8 cellular contexts compared by ENCODE assay signal in the genomic region with DNA sequence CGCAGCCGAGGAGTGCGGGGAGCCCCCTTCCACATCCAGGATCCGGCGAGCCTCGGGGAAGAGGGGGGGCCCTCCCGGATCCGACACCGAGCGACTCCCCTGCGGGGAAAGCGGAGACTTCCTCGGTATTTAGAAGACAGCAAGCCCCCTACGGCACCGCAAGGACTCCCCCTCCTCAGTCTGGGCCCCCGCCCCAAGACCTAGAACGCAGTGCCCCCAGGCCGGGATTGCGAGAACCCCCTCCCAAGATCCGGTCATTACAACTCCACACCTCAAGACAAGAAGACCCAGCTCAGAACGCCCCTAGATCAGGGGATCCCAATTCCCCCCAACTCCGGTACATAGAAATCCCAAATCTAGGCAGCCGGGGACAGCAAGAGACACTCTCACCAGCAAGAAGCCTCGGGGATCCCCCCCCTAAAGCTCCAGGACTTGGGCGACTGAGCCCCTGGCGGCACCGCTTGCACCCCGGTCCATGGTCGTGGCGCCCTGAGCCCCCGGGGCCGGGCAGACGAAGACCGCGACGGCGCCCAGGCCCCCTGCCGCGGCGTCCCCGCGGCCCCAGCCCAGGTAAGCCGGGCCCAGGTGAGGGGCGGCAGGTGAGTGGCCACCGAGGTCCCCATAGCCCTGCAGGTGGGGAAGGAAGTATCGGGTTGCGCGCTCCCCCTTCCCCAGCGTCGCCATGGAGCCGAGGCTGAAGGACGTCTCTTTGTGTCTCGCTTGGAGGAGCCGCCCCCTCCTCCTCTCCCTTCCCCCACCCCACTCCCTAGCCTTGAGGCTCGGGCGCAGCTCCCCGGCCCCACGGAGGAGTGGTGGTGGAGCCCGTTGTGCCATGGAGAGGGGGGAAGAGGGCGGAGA. TPM values are rescaled to one million over a fixed set of nuclear protein-coding genes. Genes with fewer than 3 reads are reported as not detected.
A peak's percentile ranks its signal among the peaks of the same experiment; 100 is the strongest.
DNase-seq lines count a peak whose midpoint lies in the region; ATAC-seq and TF ChIP-seq lines count a peak whose summit lies in the region.

No MANE protein-coding gene starts in this region.

- H3K4me1 Mint-ChIP-seq in WTC11, result peaks cover 54% of the 10 kb centered on the region

- H3K9me3 Mint-ChIP-seq in WTC11, result no peaks in the 10 kb centered on the region

- H3K27ac Mint-ChIP-seq in WTC11, result peak overlapping the region; percentile 82

- peak; percentile 62 for DNase-seq in DMS153 (lab: John Stamatoyannopoulos, UW)
- peak; percentile 85 for DNase-seq in WTC11 (ENCODE audit: low spot score)
- DNase-seq in fibroblast of pulmonary artery (ENCODE audit: low read depth), result no peak
- DNase-seq in SIG-M5 treated with dmso at 0.1 percent for 504 hours (lab: John Stamatoyannopoulos, UW; ENCODE audit: unreplicated experiment), result no peak
- DNase-seq in effector CD4-positive, alpha-beta T cell, result no peak

- H3K36me3 Mint-ChIP-seq in WTC11, result peaks cover 20% of the 10 kb centered on the region

- peak overlapping the region; percentile 88 for H3K4me3 Mint-ChIP-seq in WTC11

- H3K27ac ChIP-seq in HUES6 (ENCODE audit: low read depth, low read length) (peak overlapping the region; percentile 75), rectal smooth muscle tissue (ENCODE audit: low read depth, low read length) (no peak overlapping the region)

- H3K4me1 ChIP-seq in HUES6 (ENCODE audit: control insufficient read depth, insufficient read depth, low read length) (peaks cover 23% of the 10 kb centered on the region), rectal smooth muscle tissue (ENCODE audit: control insufficient read depth, insufficient read depth, low read length) (no peaks in the 10 kb centered on the region)

- H3K27me3 Mint-ChIP-seq in WTC11 (ENCODE audit: low read depth), result no peaks in the 10 kb centered on the region

- H3K36me3 ChIP-seq in HUES6 (ENCODE audit: control insufficient read depth, insufficient read depth, low read length), result peaks cover 5% of the 10 kb centered on the region; the same call in 1 of the 2 replicates
- H3K36me3 ChIP-seq in rectal smooth muscle tissue (ENCODE audit: control insufficient read depth, insufficient read depth, low read length), result no peaks in the 10 kb centered on the region

- CTCF ChIA-PET in WTC11 (lab: Charles Lee), result interaction anchor here (1.0 to 3.4 kb wide), 5 partner anchors 11 to 202 kb away, joined by 3 to 14 read pairs (median 10); no protein-coding TSS in a partner anchor

- H3K9ac ChIP-seq in HUES6 (ENCODE audit: low read length), result peak overlapping the region; percentile 77
- no peak overlapping the region for H3K9ac ChIP-seq in rectal smooth muscle tissue (ENCODE audit: low read length)

- ATAC-seq in WTC11 (peak; percentile 81), GM21786 (IDR thresholded peaks at IDR 0.05; ENCODE audit: unreplicated experiment) (no peak)

- POLR2A ChIA-PET in WTC11 (lab: Charles Lee), result interaction anchor here (0.7 to 1.2 kb wide), 2 partner anchors 10 to 23 kb away, joined by 3 to 6 read pairs; no protein-coding TSS in a partner anchor

- H3K4me3 ChIP-seq in HUES6 (ENCODE audit: low read depth, low read length), result peak overlapping the region; percentile 93
- peak overlapping the region; percentile 40 for H3K4me3 ChIP-seq in fibroblast of pulmonary artery (replicated peaks; ENCODE audit: low read depth, low read length)
- peak overlapping the region; percentile 54 for H3K4me3 ChIP-seq in rectal smooth muscle tissue (ENCODE audit: low read length)

- no peak for TF ChIP-seq CTCF in WTC11 (IDR thresholded peaks at IDR 0.05)
- TF ChIP-seq CTCF in fibroblast of pulmonary artery (IDR thresholded peaks at IDR 0.05; ENCODE audit: low read length, missing control alignments), result no peak

- H3K27me3 ChIP-seq in HUES6 (ENCODE audit: control insufficient read depth, insufficient read depth, low read length), result no peaks in the 10 kb centered on the region; the same call in 1 of the 2 replicates
- H3K27me3 ChIP-seq in rectal smooth muscle tissue (ENCODE audit: control insufficient read depth, insufficient read depth, low read length), result peaks cover 9% of the 10 kb centered on the region

- H3K9me3 ChIP-seq in HUES6 (ENCODE audit: control insufficient read depth, insufficient read depth, low read depth, low read length), result no peaks in the 10 kb centered on the region

TF ChIP-seq in WTC11, 78 proteins besides CTCF, POLR2A, EP300 and RAD21 (continues in another document):
- peak; percentile 68 for TF ChIP-seq FOXK1 (CRISPR knock-in tag; IDR thresholded peaks at IDR 0.05)
- no peak for TF ChIP-seq ESRRA (CRISPR knock-in tag; IDR thresholded peaks at IDR 0.05; ENCODE audit: borderline replicate concordance)
- 0 out of 2 replicates have a peak, but pooled peaks have one; percentile 55 for TF ChIP-seq CREM (CRISPR knock-in tag; IDR thresholded peaks at IDR 0.05)
- TF ChIP-seq, protein P1, sequence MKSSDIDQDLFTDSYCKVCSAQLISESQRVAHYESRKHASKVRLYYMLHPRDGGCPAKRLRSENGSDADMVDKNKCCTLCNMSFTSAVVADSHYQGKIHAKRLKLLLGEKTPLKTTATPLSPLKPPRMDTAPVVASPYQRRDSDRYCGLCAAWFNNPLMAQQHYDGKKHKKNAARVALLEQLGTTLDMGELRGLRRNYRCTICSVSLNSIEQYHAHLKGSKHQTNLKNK (CRISPR knock-in tag; IDR thresholded peaks at IDR 0.05), result no peak
- TF ChIP-seq ZNF423 (CRISPR knock-in tag; IDR thresholded peaks at IDR 0.05), result peak; percentile 82
- TF ChIP-seq USF2 (CRISPR knock-in tag; IDR thresholded peaks at IDR 0.05), result no peak
- TF ChIP-seq, protein P2, sequence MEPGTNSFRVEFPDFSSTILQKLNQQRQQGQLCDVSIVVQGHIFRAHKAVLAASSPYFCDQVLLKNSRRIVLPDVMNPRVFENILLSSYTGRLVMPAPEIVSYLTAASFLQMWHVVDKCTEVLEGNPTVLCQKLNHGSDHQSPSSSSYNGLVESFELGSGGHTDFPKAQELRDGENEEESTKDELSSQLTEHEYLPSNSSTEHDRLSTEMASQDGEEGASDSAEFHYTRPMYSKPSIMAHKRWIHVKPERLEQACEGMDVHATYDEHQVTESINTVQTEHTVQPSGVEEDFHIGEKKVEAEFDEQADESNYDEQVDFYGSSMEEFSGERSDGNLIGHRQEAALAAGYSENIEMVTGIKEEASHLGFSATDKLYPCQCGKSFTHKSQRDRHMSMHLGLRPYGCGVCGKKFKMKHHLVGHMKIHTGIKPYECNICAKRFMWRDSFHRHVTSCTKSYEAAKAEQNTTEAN (CRISPR knock-in tag; IDR thresholded peaks at IDR 0.05), result peak; percentile 18
- TF ChIP-seq, protein P3, sequence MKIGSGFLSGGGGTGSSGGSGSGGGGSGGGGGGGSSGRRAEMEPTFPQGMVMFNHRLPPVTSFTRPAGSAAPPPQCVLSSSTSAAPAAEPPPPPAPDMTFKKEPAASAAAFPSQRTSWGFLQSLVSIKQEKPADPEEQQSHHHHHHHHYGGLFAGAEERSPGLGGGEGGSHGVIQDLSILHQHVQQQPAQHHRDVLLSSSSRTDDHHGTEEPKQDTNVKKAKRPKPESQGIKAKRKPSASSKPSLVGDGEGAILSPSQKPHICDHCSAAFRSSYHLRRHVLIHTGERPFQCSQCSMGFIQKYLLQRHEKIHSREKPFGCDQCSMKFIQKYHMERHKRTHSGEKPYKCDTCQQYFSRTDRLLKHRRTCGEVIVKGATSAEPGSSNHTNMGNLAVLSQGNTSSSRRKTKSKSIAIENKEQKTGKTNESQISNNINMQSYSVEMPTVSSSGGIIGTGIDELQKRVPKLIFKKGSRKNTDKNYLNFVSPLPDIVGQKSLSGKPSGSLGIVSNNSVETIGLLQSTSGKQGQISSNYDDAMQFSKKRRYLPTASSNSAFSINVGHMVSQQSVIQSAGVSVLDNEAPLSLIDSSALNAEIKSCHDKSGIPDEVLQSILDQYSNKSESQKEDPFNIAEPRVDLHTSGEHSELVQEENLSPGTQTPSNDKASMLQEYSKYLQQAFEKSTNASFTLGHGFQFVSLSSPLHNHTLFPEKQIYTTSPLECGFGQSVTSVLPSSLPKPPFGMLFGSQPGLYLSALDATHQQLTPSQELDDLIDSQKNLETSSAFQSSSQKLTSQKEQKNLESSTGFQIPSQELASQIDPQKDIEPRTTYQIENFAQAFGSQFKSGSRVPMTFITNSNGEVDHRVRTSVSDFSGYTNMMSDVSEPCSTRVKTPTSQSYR (CRISPR knock-in tag; IDR thresholded peaks at IDR 0.05), result 0 out of 2 replicates have a peak, but pooled peaks have one; percentile 74
- 0 out of 2 replicates have a peak, but pooled peaks have one; percentile 18 for TF ChIP-seq SMAD4 (CRISPR knock-in tag; IDR thresholded peaks at IDR 0.05)
- TF ChIP-seq GTF2I (CRISPR knock-in tag; conservative IDR thresholded peaks at IDR 0.05), result no peak
- no peak; the same call in 1 of the 2 replicates for TF ChIP-seq SP1 (CRISPR knock-in tag; conservative IDR thresholded peaks at IDR 0.05)
- 0 out of 2 replicates have a peak, but pooled peaks have one; percentile 63 for TF ChIP-seq E2F5 (CRISPR knock-in tag; IDR thresholded peaks at IDR 0.05)
- 0 out of 2 replicates have a peak, but pooled peaks have one; percentile 45 for TF ChIP-seq CBFB (CRISPR knock-in tag; IDR thresholded peaks at IDR 0.05; ENCODE audit: low read depth)
- peak; percentile 82 for TF ChIP-seq ZNF121 (CRISPR knock-in tag; IDR thresholded peaks at IDR 0.05)
- TF ChIP-seq ETV6 (CRISPR knock-in tag; IDR thresholded peaks at IDR 0.05), result peak; percentile 71

RNA-seq across cellular contexts. Expression of gene SBK1, which starts 0.6 kb away (rescaled TPM):
- total RNA-seq in WTC11 (2021), result 79.4 to 85.7 TPM (median 82.6 TPM) in 3 replicates

Comparison
In these comparisons a context has a peak if more than half of its experiments do, and no peak if none do; other contexts are left out.
1. DNase-seq: peak in DMS153 (single experiment) and WTC11 (single experiment); none in fibroblast of pulmonary artery (single experiment), SIG-M5 treated with dmso at 0.1 percent for 504 hours (single experiment) and effector CD4-positive, alpha-beta T cell (single experiment).
2. H3K4me3 ChIP-seq: peak in every context shown above with its lines; median percentile 93 in HUES6; 54 in rectal smooth muscle tissue; 40 in fibroblast of pulmonary artery.